10 cellular contexts compared by ENCODE assay signal in genomic region chr3:115986555-115987207, GRCh38.
DNase-seq lines count a peak whose midpoint lies in the region; ATAC-seq, FAIRE-seq and TF ChIP-seq lines count a peak whose summit lies in the region.
"Had no signal": no experiment of that assay in that cellular context is flagged by ENCODE, and none has a peak within 500 bp of the region (broad histone marks: within the 10 kb centered on the region; RNA-seq: fewer than 3 reads in every experiment).

No MANE protein-coding gene starts in this region.

- WGBS in tibial nerve, 2 donors: 82 to 85% methylated on average over 2 of the region's 2 CpGs

- peak; percentile 69 for TF ChIP-seq CTCF in VCaP (conservative IDR thresholded peaks at IDR 0.05)
- peak; percentile 11 for TF ChIP-seq CTCF in lower lobe of right lung (IDR thresholded peaks at IDR 0.05)
- TF ChIP-seq CTCF in tibial nerve (IDR thresholded peaks at IDR 0.05): no peak

- H3K27me3 ChIP-seq in lower lobe of right lung (ENCODE audit: low read depth): no peaks in the 10 kb centered on the region
- no peaks in the 10 kb centered on the region for H3K27me3 ChIP-seq in tibial nerve
- H3K27me3 ChIP-seq: uterus had no signal

- no peak for FAIRE-seq in HTR-8/SVneo (lab: Jason Lieb, UNC)

- H3K9me3 ChIP-seq in lower lobe of right lung: no peaks in the 10 kb centered on the region
- H3K9me3 ChIP-seq in tibial nerve: no peaks in the 10 kb centered on the region
- H3K9me3 ChIP-seq: uterus had no signal

- H3K4me1 ChIP-seq in lower lobe of right lung (no peaks in the 10 kb centered on the region), tibial nerve (no peaks in the 10 kb centered on the region)
- H3K4me1 ChIP-seq: uterus had no signal

- TF ChIP-seq POLR2A in tibial nerve (IDR thresholded peaks at IDR 0.05): no peak

- intact Hi-C loops in lower lobe of right lung (cut with DNase I): no loop called here

- H3K27ac ChIP-seq in VCaP: no peak overlapping the region
- H3K27ac ChIP-seq in lower lobe of right lung: no peak overlapping the region
- no peak overlapping the region for H3K27ac ChIP-seq in tibial nerve
- H3K27ac ChIP-seq: uterus had no signal

- H3K4me3 ChIP-seq in lower lobe of right lung (no peak overlapping the region), tibial nerve (no peak overlapping the region)
- H3K4me3 ChIP-seq: uterus had no signal

- ATAC-seq in lower lobe of right lung: no peak

- no peak for TF ChIP-seq EP300 in tibial nerve (IDR thresholded peaks at IDR 0.05)

- DNase-seq in EH (ENCODE audit: low read depth): peak; percentile 61
- peak; percentile 85 for DNase-seq in HT1080 (ENCODE audit: low read depth)
- no peak for DNase-seq in lower lobe of right lung
- DNase-seq in tibial nerve (ENCODE audit: low spot score in 2 of 2): no peak
- no peak for DNase-seq in anterior cingulate cortex (lab: John Stamatoyannopoulos, UW)
- DNase-seq in HTR-8/SVneo (ENCODE audit: insufficient read length, low spot score): no peak
- DNase-seq: head of caudate nucleus, NCI-H2107, uterus had no signal

- H3K36me3 ChIP-seq in lower lobe of right lung (no peaks in the 10 kb centered on the region), tibial nerve (no peaks in the 10 kb centered on the region)
- H3K36me3 ChIP-seq: uterus had no signal

Comparison
In these comparisons a context has a peak if more than half of its experiments do, and no peak if none do; other contexts are left out.
1. DNase-seq: peak in EH (single experiment) and HT1080 (single experiment); none in lower lobe of right lung (single experiment), tibial nerve (0 of 2), anterior cingulate cortex (0 of 58) and HTR-8/SVneo (single experiment).
2. CTCF ChIP-seq: peak in VCaP (single experiment) and lower lobe of right lung (single experiment); none in tibial nerve (0 of 5).